In genomic region chrX:53882331-53882730, GRCh38 we compare ENCODE assay signal across 17 cellular contexts.
DNase-seq lines count a peak whose midpoint lies in the region; ATAC-seq, FAIRE-seq and TF ChIP-seq lines count a peak whose summit lies in the region.
"Had no signal": no experiment of that assay in that cellular context is flagged by ENCODE, and none has a peak within 500 bp of the region (broad histone marks: within the 10 kb centered on the region; RNA-seq: fewer than 3 reads in every experiment).

No MANE protein-coding gene starts in this region.

- intact Hi-C loops in activated CD8-positive, alpha-beta T cell treated with anti-CD3 and anti-CD28 coated beads for 36 hours (cut with micrococcal nuclease) = no loop called here

- POLR2A ChIA-PET in AG04449 (lab: Yijun Ruan, JAX) = no interaction called here
- POLR2A ChIA-PET in activated CD8-positive, alpha-beta T cell treated with anti-CD3 and anti-CD28 coated beads for 36 hours (lab: Charles Lee) = no interaction called here

- no peak overlapping the region for H3K4me3 Mint-ChIP-seq in activated CD8-positive, alpha-beta T cell treated with anti-CD3 and anti-CD28 coated beads for 36 hours
- H3K4me3 Mint-ChIP-seq: IgD-negative memory B cell; T-helper 2 cell treated with Interferon-gamma antibody and Interleukin-4, amounts not matched to agents 5 μg/mL and 100 μg/mL, for 36 hours had no signal

- DNase-seq in AG04449 (ENCODE audit: low read depth, low spot score) = peak; percentile 1
- DNase-seq in HT-29 (ENCODE audit: low spot score) = peak; percentile 38
- DNase-seq in bronchial epithelial cell (ENCODE audit: low read depth) = peak; percentile 84
- peak; percentile 65 for DNase-seq in left kidney (ENCODE audit: low read depth, low spot score)
- DNase-seq in NCI-H510A treated with DMSO at 0.1 percent for 48 hours (lab: John Stamatoyannopoulos, UW) = no peak
- no peak for DNase-seq in SKM-1 (lab: John Stamatoyannopoulos, UW; ENCODE audit: unreplicated experiment)
- no peak for DNase-seq in stimulated activated CD4-positive, alpha-beta T cell treated with anti-CD3 and anti-CD28 coated beads, Interleukin-2, amount 100 ng/mL, for 24 hours
- DNase-seq in activated CD8-positive, alpha-beta T cell treated with anti-CD3 and anti-CD28 coated beads for 36 hours = no peak
- DNase-seq: activated CD4-positive, alpha-beta T cell treated with anti-CD3 and anti-CD28 coated beads, Interleukin-2, amount 50 U/mL, for 48 hours; activated naive CD4-positive, alpha-beta T cell treated with Interleukin-2 at 50 U/mL for 16 hours; BE2C; heart right ventricle; NCI-H2029 treated with DMSO at 0.1 percent for 48 hours had no signal

- H3K36me3 Mint-ChIP-seq in activated CD8-positive, alpha-beta T cell treated with anti-CD3 and anti-CD28 coated beads for 36 hours (ENCODE audit: low read depth) = no peaks in the 10 kb centered on the region

- no peak for FAIRE-seq in bronchial epithelial cell (lab: Jason Lieb, UNC)

- no peaks in the 10 kb centered on the region for H3K36me3 ChIP-seq in bronchial epithelial cell (ENCODE audit: control insufficient read depth, insufficient read depth, low read length)
- H3K36me3 ChIP-seq: BE2C, heart right ventricle, right atrium auricular region had no signal

- H3K4me3 ChIP-seq in AG04449 (ENCODE audit: low read depth, low read length) (no peak overlapping the region), bronchial epithelial cell (ENCODE audit: low read depth, low read length) (no peak overlapping the region)
- H3K4me3 ChIP-seq: coronary artery, heart right ventricle, right atrium auricular region had no signal

- H3K27me3 Mint-ChIP-seq in activated CD8-positive, alpha-beta T cell treated with anti-CD3 and anti-CD28 coated beads for 36 hours = peaks cover 3% of the 10 kb centered on the region

- TF ChIP-seq CTCF in AG04449 (IDR thresholded peaks at IDR 0.05; ENCODE audit: insufficient read depth, low read length, missing control alignments) = no peak
- TF ChIP-seq CTCF in bronchial epithelial cell (IDR thresholded peaks at IDR 0.05; ENCODE audit: insufficient read depth, low read length, severe bottlenecking) = no peak
- TF ChIP-seq CTCF in activated CD8-positive, alpha-beta T cell treated with anti-CD3 and anti-CD28 coated beads for 36 hours (IDR thresholded peaks at IDR 0.05) = no peak

- CTCF ChIA-PET in AG04449 (lab: Yijun Ruan, JAX) = no interaction called here
- CTCF ChIA-PET in activated CD8-positive, alpha-beta T cell treated with anti-CD3 and anti-CD28 coated beads for 36 hours (lab: Charles Lee) = no interaction called here

- H3K27ac Mint-ChIP-seq in activated CD8-positive, alpha-beta T cell treated with anti-CD3 and anti-CD28 coated beads for 36 hours = no peak overlapping the region
- H3K27ac Mint-ChIP-seq: IgD-negative memory B cell; T-helper 2 cell treated with Interferon-gamma antibody and Interleukin-4, amounts not matched to agents 5 μg/mL and 100 μg/mL, for 36 hours had no signal

- H3K27me3 ChIP-seq in bronchial epithelial cell (ENCODE audit: control insufficient read depth, insufficient read depth, low read length) = no peaks in the 10 kb centered on the region
- H3K27me3 ChIP-seq: BE2C, right atrium auricular region had no signal

- no peaks in the 10 kb centered on the region for H3K9me3 Mint-ChIP-seq in activated CD8-positive, alpha-beta T cell treated with anti-CD3 and anti-CD28 coated beads for 36 hours

- H3K4me1 Mint-ChIP-seq in activated CD8-positive, alpha-beta T cell treated with anti-CD3 and anti-CD28 coated beads for 36 hours (ENCODE audit: low read depth) = no peaks in the 10 kb centered on the region
- H3K4me1 Mint-ChIP-seq: IgD-negative memory B cell had no signal

- ATAC-seq in activated CD8-positive, alpha-beta T cell treated with anti-CD3 and anti-CD28 coated beads for 36 hours = no peak

Comparison
In these comparisons a context has a peak if more than half of its experiments do, and no peak if none do; other contexts are left out.
1. DNase-seq: peak in AG04449 (single experiment), HT-29 (single experiment), bronchial epithelial cell (single experiment) and left kidney (single experiment); none in NCI-H510A treated with DMSO at 0.1 percent for 48 hours (single experiment), SKM-1 (single experiment), stimulated activated CD4-positive, alpha-beta T cell treated with anti-CD3 and anti-CD28 coated beads, Interleukin-2, amount 100 ng/mL, for 24 hours (0 of 2) and activated CD8-positive, alpha-beta T cell treated with anti-CD3 and anti-CD28 coated beads for 36 hours (single experiment).